ENCODE assay signal across 28 cellular contexts in genomic region chr5:87252283-87252605, GRCh38.
"Had no signal": no experiment of that assay in that cellular context is flagged by ENCODE, and none has a peak within 500 bp of the region (broad histone marks: within the 10 kb centered on the region; RNA-seq: fewer than 3 reads in every experiment).

No MANE protein-coding gene starts in this region.

- H3K36me3 ChIP-seq: adrenal gland, breast epithelium, MG63 had no signal

- H3K27ac ChIP-seq: adrenal gland, breast epithelium, SK-N-MC had no signal

- ATAC-seq: T-cell had no signal

- H3K9me3 ChIP-seq: breast epithelium, MG63 had no signal

- H3K27me3 ChIP-seq: adrenal gland, breast epithelium, MG63 had no signal

- H3K4me1 ChIP-seq: adrenal gland, breast epithelium had no signal

- DNase-seq: activated CD4-positive, alpha-beta memory T cell treated with anti-CD3 and anti-CD28 coated beads for 36 hours; activated CD4-positive, alpha-beta T cell treated with anti-CD3 and anti-CD28 coated beads, Interleukin-2, amount 10 ng/mL, durations not matched to agents 7 days and 5 days; activated CD4-positive, CD25-positive, alpha-beta regulatory T cell; activated gamma-delta T cell treated with Interleukin-2 at 50 U/mL for 16 hours; activated naive CD4-positive, alpha-beta T cell treated with anti-CD3 and anti-CD28 coated beads, Interleukin-2, amount 10 ng/mL, durations not matched to agents 7 days and 5 days; activated naive CD8-positive, alpha-beta T cell treated with anti-CD3 and anti-CD28 coated beads, Interleukin-2, amount 10 ng/mL, durations not matched to agents 7 days and 5 days; activated T-cell treated with anti-CD3 and anti-CD28 coated beads for 4 hours; activated T-cell treated with anti-CD3 and anti-CD28 coated beads, Interleukin-2, amount 50 U/mL, for 48 hours; adrenal gland; anterior cingulate cortex; caudate nucleus; MG63; MV-4-11; NCI-H1092 treated with DMSO at 0.1 percent for 48 hours; NCI-H1417 treated with DMSO at 0.1 percent for 48 hours; NCI-H1694; NCI-H2029; NCI-H2107; NCI-H2171 treated with DMSO at 0.1 percent for 48 hours; NCI-H226; NCI-H526; NCI-H82; T-cell; T-helper 2 cell; T1000 had no signal

- H3K4me3 ChIP-seq: adrenal gland, breast epithelium, MG63, SK-N-MC had no signal

- FAIRE-seq: TTC549 had no signal
